In the genomic region with DNA sequence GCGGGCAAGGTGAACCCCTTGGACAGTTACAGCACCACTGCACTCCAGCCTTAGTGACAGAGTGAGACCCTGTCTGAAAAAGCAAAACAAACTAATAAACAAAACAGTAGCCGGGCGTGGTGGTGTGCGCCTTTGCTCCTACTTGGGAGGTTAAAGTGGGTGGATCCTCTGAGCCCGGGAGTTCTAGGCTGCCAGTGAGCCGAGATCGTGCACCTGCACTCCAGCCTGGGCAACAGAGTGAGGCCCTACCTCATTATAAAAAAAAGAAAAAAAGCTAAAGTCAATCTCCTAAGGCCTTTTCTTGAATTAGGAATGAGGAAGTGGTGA, we compare ENCODE assay signal across 1 cellular context.
TF ChIP-seq lines count a peak whose summit lies in the region.

No MANE protein-coding gene starts in this region.

TF ChIP-seq in WTC11, 78 proteins besides CTCF, POLR2A, EP300 and RAD21 (continued from another document):
- TF ChIP-seq, protein P1, sequence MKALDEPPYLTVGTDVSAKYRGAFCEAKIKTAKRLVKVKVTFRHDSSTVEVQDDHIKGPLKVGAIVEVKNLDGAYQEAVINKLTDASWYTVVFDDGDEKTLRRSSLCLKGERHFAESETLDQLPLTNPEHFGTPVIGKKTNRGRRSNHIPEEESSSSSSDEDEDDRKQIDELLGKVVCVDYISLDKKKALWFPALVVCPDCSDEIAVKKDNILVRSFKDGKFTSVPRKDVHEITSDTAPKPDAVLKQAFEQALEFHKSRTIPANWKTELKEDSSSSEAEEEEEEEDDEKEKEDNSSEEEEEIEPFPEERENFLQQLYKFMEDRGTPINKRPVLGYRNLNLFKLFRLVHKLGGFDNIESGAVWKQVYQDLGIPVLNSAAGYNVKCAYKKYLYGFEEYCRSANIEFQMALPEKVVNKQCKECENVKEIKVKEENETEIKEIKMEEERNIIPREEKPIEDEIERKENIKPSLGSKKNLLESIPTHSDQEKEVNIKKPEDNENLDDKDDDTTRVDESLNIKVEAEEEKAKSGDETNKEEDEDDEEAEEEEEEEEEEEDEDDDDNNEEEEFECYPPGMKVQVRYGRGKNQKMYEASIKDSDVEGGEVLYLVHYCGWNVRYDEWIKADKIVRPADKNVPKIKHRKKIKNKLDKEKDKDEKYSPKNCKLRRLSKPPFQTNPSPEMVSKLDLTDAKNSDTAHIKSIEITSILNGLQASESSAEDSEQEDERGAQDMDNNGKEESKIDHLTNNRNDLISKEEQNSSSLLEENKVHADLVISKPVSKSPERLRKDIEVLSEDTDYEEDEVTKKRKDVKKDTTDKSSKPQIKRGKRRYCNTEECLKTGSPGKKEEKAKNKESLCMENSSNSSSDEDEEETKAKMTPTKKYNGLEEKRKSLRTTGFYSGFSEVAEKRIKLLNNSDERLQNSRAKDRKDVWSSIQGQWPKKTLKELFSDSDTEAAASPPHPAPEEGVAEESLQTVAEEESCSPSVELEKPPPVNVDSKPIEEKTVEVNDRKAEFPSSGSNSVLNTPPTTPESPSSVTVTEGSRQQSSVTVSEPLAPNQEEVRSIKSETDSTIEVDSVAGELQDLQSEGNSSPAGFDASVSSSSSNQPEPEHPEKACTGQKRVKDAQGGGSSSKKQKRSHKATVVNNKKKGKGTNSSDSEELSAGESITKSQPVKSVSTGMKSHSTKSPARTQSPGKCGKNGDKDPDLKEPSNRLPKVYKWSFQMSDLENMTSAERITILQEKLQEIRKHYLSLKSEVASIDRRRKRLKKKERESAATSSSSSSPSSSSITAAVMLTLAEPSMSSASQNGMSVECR (CRISPR knock-in tag; IDR thresholded peaks at IDR 0.05; ENCODE audit: borderline replicate concordance): no peak
